Comparison of ENCODE assay signal across 26 cellular contexts in the genomic region with DNA sequence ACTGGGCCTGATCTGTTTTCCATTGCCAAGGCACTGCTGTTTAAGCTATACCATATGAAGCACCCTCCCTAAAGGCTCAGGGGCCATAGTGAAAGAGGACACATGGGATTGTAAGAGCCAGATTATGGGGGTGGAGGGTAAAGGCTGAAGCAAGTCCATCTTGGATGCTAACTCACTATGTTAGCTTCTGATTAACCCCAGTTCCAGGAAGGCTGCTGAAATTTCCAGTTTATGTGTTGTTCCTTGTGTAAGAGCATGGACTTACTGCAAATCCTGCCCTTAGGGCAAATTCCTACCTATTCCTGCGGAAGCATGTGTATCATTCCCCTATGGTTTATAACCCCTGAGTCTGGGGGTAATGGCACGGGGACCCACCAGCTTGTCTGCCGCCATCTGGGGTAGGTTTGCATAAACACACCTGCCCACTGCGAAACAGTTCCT.
DNase-seq lines count a peak whose midpoint lies in the region; ATAC-seq, FAIRE-seq and TF ChIP-seq lines count a peak whose summit lies in the region.
"Had no signal": no experiment of that assay in that cellular context is flagged by ENCODE, and none has a peak within 500 bp of the region (broad histone marks: within the 10 kb centered on the region; RNA-seq: fewer than 3 reads in every experiment).

No MANE protein-coding gene starts in this region.

- H3K9me3 Mint-ChIP-seq in effector memory CD8-positive, alpha-beta T cell = no peaks in the 10 kb centered on the region
- H3K9me3 Mint-ChIP-seq: CD8-positive, alpha-beta T cell; IgD-negative memory B cell had no signal

- FAIRE-seq in kidney (lab: Jason Lieb, UNC) = no peak
- FAIRE-seq: GM12891, HTR-8/SVneo had no signal

- DNase-seq in ELR (ENCODE audit: low read depth) (peak; percentile 13), epithelial cell of esophagus (ENCODE audit: low read depth) (peak; percentile 76), kidney (no peak), activated T-cell treated with anti-CD3 and anti-CD28 coated beads for 4 hours (no peak), mesenteric fat pad (ENCODE audit: low spot score) (no peak)
- no peak for DNase-seq in effector memory CD8-positive, alpha-beta T cell
- DNase-seq: 8988T; AML-193; C1 segment of cervical spinal cord; CD8-positive, alpha-beta T cell; DND-41; Karpas-422; MG63; NCI-H1417 treated with DMSO at 0.1 percent for 48 hours; NCI-H187; NCI-H510A; NCI-H748 treated with DMSO at 0.1 percent for 48 hours had no signal

- no peaks in the 10 kb centered on the region for H3K27me3 ChIP-seq in liver (ENCODE audit: control insufficient read depth in 4 of 4, insufficient read depth in 4 of 4, low read length in 3 of 4)
- H3K27me3 ChIP-seq: MG63 had no signal

- H3K36me3 ChIP-seq in kidney (ENCODE audit: control insufficient read depth in 1 of 2, insufficient read depth in 2 of 2, low read length in 2 of 2) (no peaks in the 10 kb centered on the region), liver (ENCODE audit: control insufficient read depth in 4 of 4, insufficient read depth in 3 of 4, low read depth in 1 of 4, low read length in 3 of 4) (no peaks in the 10 kb centered on the region)
- H3K36me3 ChIP-seq: MG63 had no signal

- no peak overlapping the region for H3K4me3 Mint-ChIP-seq in effector memory CD8-positive, alpha-beta T cell
- H3K4me3 Mint-ChIP-seq: CD8-positive, alpha-beta T cell; GM23338; IgD-negative memory B cell had no signal

- H3K36me3 Mint-ChIP-seq in effector memory CD8-positive, alpha-beta T cell (ENCODE audit: insufficient read depth) = no peaks in the 10 kb centered on the region
- H3K36me3 Mint-ChIP-seq: CD8-positive, alpha-beta T cell; IgD-negative memory B cell had no signal

- H3K9me3 ChIP-seq in kidney (ENCODE audit: control insufficient read depth in 1 of 2, low read length in 2 of 2) = peaks cover 0 to 6% of the 10 kb centered on the region in 2 donors
- no peaks in the 10 kb centered on the region for H3K9me3 ChIP-seq in liver (ENCODE audit: control insufficient read depth in 4 of 4, low read length in 3 of 4)
- H3K9me3 ChIP-seq: MG63 had no signal

- no peaks in the 10 kb centered on the region for H3K4me1 Mint-ChIP-seq in effector memory CD8-positive, alpha-beta T cell (ENCODE audit: low read depth in 2 of 2)
- H3K4me1 Mint-ChIP-seq: GM23338, IgD-negative memory B cell had no signal

- peak overlapping the region in 1 of 2 donors; percentile 44 for H3K9ac ChIP-seq in kidney (ENCODE audit: low read length in 2 of 2)
- peak overlapping the region; percentile 67 to 85 for H3K9ac ChIP-seq in liver (ENCODE audit: low read depth in 1 of 2, low read length in 2 of 2)

- H3K27me3 Mint-ChIP-seq in effector memory CD8-positive, alpha-beta T cell = peaks cover 29 to 33% of the 10 kb centered on the region in 2 donors

- H3K4me1 ChIP-seq in kidney (ENCODE audit: control insufficient read depth in 1 of 2, insufficient read depth in 1 of 2, low read depth in 1 of 2, low read length in 2 of 2) (peaks cover 5 to 27% of the 10 kb centered on the region in 2 donors), liver (ENCODE audit: control insufficient read depth in 4 of 4, insufficient read depth in 4 of 4, low read length in 3 of 4) (peaks cover 3 to 40% (median 15%) of the 10 kb centered on the region in 4 donors)

- H3K27ac Mint-ChIP-seq in effector memory CD8-positive, alpha-beta T cell = no peak overlapping the region
- H3K27ac Mint-ChIP-seq: CD8-positive, alpha-beta T cell; GM23338; IgD-negative memory B cell had no signal

- ATAC-seq in effector memory CD8-positive, alpha-beta T cell (replicated peaks) = no peak
- no peak for ATAC-seq in HG02970 (IDR thresholded peaks at IDR 0.05; ENCODE audit: low FRiP score, unreplicated experiment)
- ATAC-seq: CD8-positive, alpha-beta T cell; GM23338; HCT116; SK-N-SH treated with all-trans-retinoic acid at 6 μM for 48 hours had no signal

- peak overlapping the region; percentile 91 to 93 for H3K27ac ChIP-seq in kidney (ENCODE audit: low read depth in 2 of 2, low read length in 2 of 2)
- H3K27ac ChIP-seq in liver (ENCODE audit: low read depth in 1 of 2, low read length in 2 of 2) = peak overlapping the region; percentile 90 to 98
- H3K27ac ChIP-seq: RWPE1 had no signal

- WGBS in liver = 36% methylated on average over 4 of the region's 4 CpGs

- intact Hi-C loops in kidney (cut with DNase I) = no loop called here

- TF ChIP-seq CTCF in epithelial cell of esophagus (IDR thresholded peaks at IDR 0.05; ENCODE audit: insufficient read depth, low read depth, low read length, missing control alignments) = no peak
- TF ChIP-seq CTCF in kidney (IDR thresholded peaks at IDR 0.05; ENCODE audit: borderline replicate concordance, extremely low read depth, insufficient read depth) = no peak
- no peak for TF ChIP-seq CTCF in liver (IDR thresholded peaks at IDR 0.05; ENCODE audit: low read depth, low read length, missing input control)

- H3K4me3 ChIP-seq in epithelial cell of esophagus (ENCODE audit: low read length) = no peak overlapping the region
- H3K4me3 ChIP-seq in kidney (ENCODE audit: low read length in 2 of 2) = no peak overlapping the region
- H3K4me3 ChIP-seq in liver (ENCODE audit: low read depth in 1 of 3, low read length in 3 of 3) = peak overlapping the region in 2 of 3 donors; percentile 15 to 30
- H3K4me3 ChIP-seq: GM23338, MG63 had no signal

- TF ChIP-seq RAD21 in liver (IDR thresholded peaks at IDR 0.05) = peak; percentile 31 to 40

TF ChIP-seq in liver, 16 proteins besides CTCF, POLR2A, EP300 and RAD21:
- TF ChIP-seq GABPA (IDR thresholded peaks at IDR 0.05 in 1 of 2, conservative IDR thresholded peaks at IDR 0.05 in 1 of 2) = no peak
- peak; percentile 99 for TF ChIP-seq SP1 (IDR thresholded peaks at IDR 0.05)
- peak; percentile 88 for TF ChIP-seq YY1 (IDR thresholded peaks at IDR 0.05)
- TF ChIP-seq, protein P1, sequence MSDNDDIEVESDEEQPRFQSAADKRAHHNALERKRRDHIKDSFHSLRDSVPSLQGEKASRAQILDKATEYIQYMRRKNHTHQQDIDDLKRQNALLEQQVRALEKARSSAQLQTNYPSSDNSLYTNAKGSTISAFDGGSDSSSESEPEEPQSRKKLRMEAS (IDR thresholded peaks at IDR 0.05) = peak; percentile 93
- TF ChIP-seq, protein P2, sequence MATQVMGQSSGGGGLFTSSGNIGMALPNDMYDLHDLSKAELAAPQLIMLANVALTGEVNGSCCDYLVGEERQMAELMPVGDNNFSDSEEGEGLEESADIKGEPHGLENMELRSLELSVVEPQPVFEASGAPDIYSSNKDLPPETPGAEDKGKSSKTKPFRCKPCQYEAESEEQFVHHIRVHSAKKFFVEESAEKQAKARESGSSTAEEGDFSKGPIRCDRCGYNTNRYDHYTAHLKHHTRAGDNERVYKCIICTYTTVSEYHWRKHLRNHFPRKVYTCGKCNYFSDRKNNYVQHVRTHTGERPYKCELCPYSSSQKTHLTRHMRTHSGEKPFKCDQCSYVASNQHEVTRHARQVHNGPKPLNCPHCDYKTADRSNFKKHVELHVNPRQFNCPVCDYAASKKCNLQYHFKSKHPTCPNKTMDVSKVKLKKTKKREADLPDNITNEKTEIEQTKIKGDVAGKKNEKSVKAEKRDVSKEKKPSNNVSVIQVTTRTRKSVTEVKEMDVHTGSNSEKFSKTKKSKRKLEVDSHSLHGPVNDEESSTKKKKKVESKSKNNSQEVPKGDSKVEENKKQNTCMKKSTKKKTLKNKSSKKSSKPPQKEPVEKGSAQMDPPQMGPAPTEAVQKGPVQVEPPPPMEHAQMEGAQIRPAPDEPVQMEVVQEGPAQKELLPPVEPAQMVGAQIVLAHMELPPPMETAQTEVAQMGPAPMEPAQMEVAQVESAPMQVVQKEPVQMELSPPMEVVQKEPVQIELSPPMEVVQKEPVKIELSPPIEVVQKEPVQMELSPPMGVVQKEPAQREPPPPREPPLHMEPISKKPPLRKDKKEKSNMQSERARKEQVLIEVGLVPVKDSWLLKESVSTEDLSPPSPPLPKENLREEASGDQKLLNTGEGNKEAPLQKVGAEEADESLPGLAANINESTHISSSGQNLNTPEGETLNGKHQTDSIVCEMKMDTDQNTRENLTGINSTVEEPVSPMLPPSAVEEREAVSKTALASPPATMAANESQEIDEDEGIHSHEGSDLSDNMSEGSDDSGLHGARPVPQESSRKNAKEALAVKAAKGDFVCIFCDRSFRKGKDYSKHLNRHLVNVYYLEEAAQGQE (IDR thresholded peaks at IDR 0.05) = no peak
- TF ChIP-seq EGR1 (IDR thresholded peaks at IDR 0.05; ENCODE audit: low read depth in 2 of 2) = peak; percentile 56 to 84
- TF ChIP-seq FOXA2 (IDR thresholded peaks at IDR 0.05) = peak; percentile 66
- peak; percentile 78 for TF ChIP-seq ATF3 (IDR thresholded peaks at IDR 0.05)
- TF ChIP-seq HNF4A (conservative IDR thresholded peaks at IDR 0.05) = peak; percentile 96 to 98
- TF ChIP-seq JUND (IDR thresholded peaks at IDR 0.05) = peak; percentile 87 to 90
- peak; percentile 99 for TF ChIP-seq HNF4G (IDR thresholded peaks at IDR 0.05)
- peak; percentile 29 for TF ChIP-seq FOXA1 (IDR thresholded peaks at IDR 0.05)
- TF ChIP-seq TAF1 (conservative IDR thresholded peaks at IDR 0.05) = no peak
- TF ChIP-seq ZBTB33 (IDR thresholded peaks at IDR 0.05) = peak; percentile 85
- peak; percentile 96 to 97 for TF ChIP-seq RXRA (IDR thresholded peaks at IDR 0.05)
- peak; percentile 69 for TF ChIP-seq NR2F2 (IDR thresholded peaks at IDR 0.05)
TF ChIP-seq in liver: peak in this region for 13.

Comparison
In these comparisons a context has a peak if more than half of its experiments do, and no peak if none do; other contexts are left out.
1. DNase-seq: peak in ELR (single experiment) and epithelial cell of esophagus (single experiment); none in kidney (single experiment), activated T-cell treated with anti-CD3 and anti-CD28 coated beads for 4 hours (single experiment), effector memory CD8-positive, alpha-beta T cell (0 of 3) and mesenteric fat pad (single experiment).
2. H3K4me3 ChIP-seq: peak in liver (2 of 3); none in epithelial cell of esophagus (single experiment) and kidney (0 of 2).